30 cellular contexts compared by ENCODE assay signal in the genomic region with DNA sequence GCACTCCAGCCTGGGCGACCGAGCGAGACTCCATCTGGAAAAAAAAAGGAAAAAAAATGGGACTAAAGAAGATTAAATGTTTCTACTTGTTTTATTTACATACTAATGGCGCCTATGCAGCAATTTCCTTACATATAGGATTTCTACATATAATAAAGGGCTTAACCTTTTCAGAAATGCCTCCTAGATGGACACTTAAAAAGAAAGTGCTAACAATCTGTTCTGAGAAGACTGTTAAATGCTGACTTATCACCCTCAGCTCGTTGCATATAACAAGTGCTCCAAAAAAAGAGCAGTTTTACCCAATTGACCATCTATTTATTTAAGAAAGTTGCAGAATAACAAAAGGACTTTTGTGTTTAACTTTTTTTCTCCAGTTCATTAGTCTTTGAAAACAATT.
"Had no signal": no experiment of that assay in that cellular context is flagged by ENCODE, and none has a peak within 500 bp of the region (broad histone marks: within the 10 kb centered on the region; RNA-seq: fewer than 3 reads in every experiment).

No MANE protein-coding gene starts in this region.

- H3K4me1 ChIP-seq: ascending aorta had no signal

- H3K27ac ChIP-seq: adrenal gland, ascending aorta, cardiac muscle cell, VCaP had no signal

- H3K36me3 ChIP-seq: adrenal gland, cardiac muscle cell had no signal

- H3K27me3 ChIP-seq: adrenal gland, ascending aorta, cardiac muscle cell had no signal

- FAIRE-seq: bronchial epithelial cell, TTC549 had no signal

- H3K9me3 ChIP-seq: adrenal gland, ascending aorta had no signal

- H3K4me3 ChIP-seq: adrenal gland, ascending aorta, cardiac muscle cell had no signal

- DNase-seq: activated B cell treated with CpG ODN at 0.5 μM for 24 hours; activated CD4-positive, alpha-beta memory T cell treated with anti-CD3 and anti-CD28 coated beads for 36 hours; activated CD4-positive, alpha-beta T cell treated with anti-CD3 and anti-CD28 coated beads for 4 hours; activated CD4-positive, alpha-beta T cell treated with anti-CD3 and anti-CD28 coated beads, Interleukin-2, amount 10 ng/mL, durations not matched to agents 24 days and 14 days; activated CD4-positive, alpha-beta T cell treated with anti-CD3 and anti-CD28 coated beads, Interleukin-2, amount 50 U/mL, for 1 hour; activated CD4-positive, alpha-beta T cell treated with anti-CD3 and anti-CD28 coated beads, Interleukin-2, amount 50 U/mL, for 4 hours; activated CD4-positive, CD25-positive, alpha-beta regulatory T cell treated with anti-CD3 and anti-CD28 coated beads, Interleukin-2, amount 50 U/mL, for 72 hours; activated CD8-positive, alpha-beta memory T cell treated with anti-CD3 and anti-CD28 coated beads, Interleukin-2, amount 50 U/mL, for 4 hours; activated CD8-positive, alpha-beta T cell treated with anti-CD3 and anti-CD28 coated beads for 36 hours; activated effector memory CD4-positive, alpha-beta T cell treated with anti-CD3 and anti-CD28 coated beads, Interleukin-2, amount 50 U/mL, for 16 hours; activated gamma-delta T cell treated with Interleukin-2 at 50 U/mL for 16 hours; activated naive CD4-positive, alpha-beta T cell; activated naive CD4-positive, alpha-beta T cell treated with anti-CD3 and anti-CD28 coated beads for 36 hours; activated naive CD4-positive, alpha-beta T cell treated with anti-CD3 and anti-CD28 coated beads, Interleukin-2, amount 50 U/mL, for 16 hours; activated naive CD8-positive, alpha-beta T cell treated with anti-CD3 and anti-CD28 coated beads for 36 hours; activated T-cell treated with anti-CD3 and anti-CD28 coated beads for 4 hours; activated T-cell treated with anti-CD3 and anti-CD28 coated beads, Interleukin-2, amount 50 U/mL, for 1 hour; activated T-cell treated with anti-CD3 and anti-CD28 coated beads, Interleukin-2, amount 50 U/mL, for 4 hours; activated T-cell treated with anti-CD3 and anti-CD28 coated beads, Interleukin-2, amount 50 U/mL, for 72 hours; adrenal gland; amniotic stem cell; caudate nucleus; T-helper 1 cell; T-helper 2 cell; T-helper 9 cell had no signal
